18 cellular contexts compared by ENCODE assay signal in genomic region chr9:2638871-2639673, GRCh38. TPM values are rescaled to one million over a fixed set of nuclear protein-coding genes. Genes with fewer than 3 reads are reported as not detected.
DNase-seq lines count a peak whose midpoint lies in the region; ATAC-seq, FAIRE-seq and TF ChIP-seq lines count a peak whose summit lies in the region.
"Had no signal": no experiment of that assay in that cellular context is flagged by ENCODE, and none has a peak within 500 bp of the region (broad histone marks: within the 10 kb centered on the region; RNA-seq: fewer than 3 reads in every experiment).

No MANE protein-coding gene starts in this region.

- H3K4me1 Mint-ChIP-seq in WTC11 = peaks cover 8% of the 10 kb centered on the region
- H3K4me1 Mint-ChIP-seq: CD4-positive, CD25-positive, alpha-beta regulatory T cell had no signal

- H3K4me3 ChIP-seq in effector memory CD4-positive, alpha-beta T cell (ENCODE audit: insufficient read depth, low read depth, low read length, poor library complexity, severe bottlenecking) = no peak overlapping the region
- no peak overlapping the region for H3K4me3 ChIP-seq in A673 (ENCODE audit: low read depth, low read length, poor library complexity, severe bottlenecking)
- H3K4me3 ChIP-seq: lung, ovary had no signal

- H3K9me3 ChIP-seq in effector memory CD4-positive, alpha-beta T cell (ENCODE audit: control insufficient read depth, low read length) = no peaks in the 10 kb centered on the region
- H3K9me3 ChIP-seq in A673 (ENCODE audit: low read depth, low read length, poor library complexity, severe bottlenecking) = no peaks in the 10 kb centered on the region
- H3K9me3 ChIP-seq: ovary had no signal

- peak; percentile 97 for ATAC-seq in HG02852 (IDR thresholded peaks at IDR 0.05; ENCODE audit: unreplicated experiment)
- no peak for ATAC-seq in WTC11
- ATAC-seq: effector memory CD8-positive, alpha-beta T cell had no signal

- H3K9me3 Mint-ChIP-seq in WTC11 = no peaks in the 10 kb centered on the region
- H3K9me3 Mint-ChIP-seq: effector memory CD8-positive, alpha-beta T cell had no signal

- CTCF ChIA-PET in WTC11 (lab: Charles Lee) (no interaction called here), A673 (lab: Charles Lee) (no interaction called here)

- no peaks in the 10 kb centered on the region for H3K36me3 ChIP-seq in effector memory CD4-positive, alpha-beta T cell (ENCODE audit: control insufficient read depth, insufficient read depth, low read length)
- H3K36me3 ChIP-seq in A673 (ENCODE audit: insufficient read depth, low read length, poor library complexity, severe bottlenecking) = no peaks in the 10 kb centered on the region
- H3K36me3 ChIP-seq: ovary had no signal

- peaks cover 84% of the 10 kb centered on the region for H3K36me3 Mint-ChIP-seq in WTC11
- H3K36me3 Mint-ChIP-seq: CD4-positive, CD25-positive, alpha-beta regulatory T cell had no signal

- no peak for DNase-seq in GM18507 (ENCODE audit: extremely low spot score, insufficient read length, low read depth)
- DNase-seq in GM19239 (ENCODE audit: insufficient read length, low spot score) = no peak
- no peak for DNase-seq in WTC11 (ENCODE audit: low spot score)
- DNase-seq in effector memory CD4-positive, alpha-beta T cell = no peak
- DNase-seq in stimulated activated CD4-positive, alpha-beta T cell treated with anti-CD3 and anti-CD28 coated beads, Interleukin-1b, Interleukin-23, amount 100 ng/mL, for 48 hours = no peak
- DNase-seq in A673 (ENCODE audit: low spot score) = no peak
- no peak for DNase-seq in NCI-H1048 (lab: John Stamatoyannopoulos, UW)
- DNase-seq: effector memory CD8-positive, alpha-beta T cell; GF-D8; head of caudate nucleus; Karpas-422; NCI-H2107; stimulated activated naive CD4-positive, alpha-beta T cell had no signal

- no peak overlapping the region for H3K4me3 Mint-ChIP-seq in WTC11
- H3K4me3 Mint-ChIP-seq: CD4-positive, CD25-positive, alpha-beta regulatory T cell; effector memory CD8-positive, alpha-beta T cell had no signal

- no peak overlapping the region for H3K27ac ChIP-seq in effector memory CD4-positive, alpha-beta T cell (ENCODE audit: insufficient read depth, low read length, poor library complexity, severe bottlenecking)
- no peak overlapping the region for H3K27ac ChIP-seq in A673 (ENCODE audit: low read depth, low read length, poor library complexity, severe bottlenecking)

- no peaks in the 10 kb centered on the region for H3K27me3 ChIP-seq in effector memory CD4-positive, alpha-beta T cell (replicated peaks; ENCODE audit: control insufficient read depth, insufficient read depth, low read length, poor library complexity, severe bottlenecking)
- no peaks in the 10 kb centered on the region for H3K27me3 ChIP-seq in A673 (replicated peaks; ENCODE audit: insufficient read depth, low read depth, low read length, poor library complexity)
- H3K27me3 ChIP-seq: ovary had no signal

- peak overlapping the region; percentile 34; the same call in 1 of the 2 replicates for H3K27ac Mint-ChIP-seq in WTC11
- H3K27ac Mint-ChIP-seq: CD4-positive, CD25-positive, alpha-beta regulatory T cell; effector memory CD8-positive, alpha-beta T cell had no signal

- peak; percentile 26 for FAIRE-seq in GM18507 (lab: Jason Lieb, UNC)
- FAIRE-seq in GM19239 (lab: Jason Lieb, UNC) = peak; percentile 26
- FAIRE-seq: astrocyte had no signal

- no TSS peak for BruUV-seq in A673 (replicated peaks; lab: Mats Ljungman, UMichigan)

- no peak for TF ChIP-seq CTCF in WTC11 (IDR thresholded peaks at IDR 0.05)
- no peak for TF ChIP-seq CTCF in A673 (conservative IDR thresholded peaks at IDR 0.05; ENCODE audit: low read depth, low read length)

- POLR2A ChIA-PET in WTC11 (lab: Charles Lee) = interaction anchor here (0.7 kb wide), 1 partner anchor 1657 kb away, joined by 3 read pairs; no protein-coding TSS in a partner anchor
- POLR2A ChIA-PET in A673 (lab: Charles Lee; ENCODE audit: low non-redundant PET) = no interaction called here

- no peaks in the 10 kb centered on the region for H3K27me3 Mint-ChIP-seq in WTC11 (ENCODE audit: low read depth)

- intact Hi-C loops in A673 (cut with micrococcal nuclease; ENCODE audit: unreplicated experiment) = no loop called here

- no peaks in the 10 kb centered on the region for H3K4me1 ChIP-seq in effector memory CD4-positive, alpha-beta T cell (ENCODE audit: control insufficient read depth, insufficient read depth, low read length, poor library complexity, severe bottlenecking)
- no peaks in the 10 kb centered on the region for H3K4me1 ChIP-seq in A673 (ENCODE audit: insufficient read depth, low read length, poor library complexity, severe bottlenecking)

TF ChIP-seq in WTC11, 78 proteins besides CTCF, POLR2A, EP300 and RAD21:
- TF ChIP-seq RELA (CRISPR knock-in tag; IDR thresholded peaks at IDR 0.05; ENCODE audit: borderline replicate concordance) = no peak
- no peak for TF ChIP-seq HMGXB4 (CRISPR knock-in tag; IDR thresholded peaks at IDR 0.05)
- no peak for TF ChIP-seq E2F4 (CRISPR knock-in tag; IDR thresholded peaks at IDR 0.05; ENCODE audit: borderline replicate concordance, low read depth)
- TF ChIP-seq USF2 (CRISPR knock-in tag; IDR thresholded peaks at IDR 0.05) = no peak
- no peak for TF ChIP-seq IRF1 (CRISPR knock-in tag; IDR thresholded peaks at IDR 0.05)
- no peak for TF ChIP-seq TEAD4 (CRISPR knock-in tag; IDR thresholded peaks at IDR 0.05)
- no peak for TF ChIP-seq ZNF512 (CRISPR knock-in tag; IDR thresholded peaks at IDR 0.05; ENCODE audit: borderline replicate concordance)
- TF ChIP-seq ESRRA (CRISPR knock-in tag; IDR thresholded peaks at IDR 0.05; ENCODE audit: borderline replicate concordance) = no peak

RNA-seq across cellular contexts. Expression of gene VLDLR, which starts 17.5 kb away (rescaled TPM):
- 40.8 to 57.1 TPM (median 56.6 TPM) in 3 replicates for total RNA-seq in WTC11 (2021)
- total RNA-seq in A673 (2021) = 4.5 and 4.8 TPM in 2 replicates
- total RNA-seq: CD4-positive, CD25-positive, alpha-beta regulatory T cell had no signal
